Comparison of ENCODE assay signal across 12 cellular contexts in genomic region chr3:58429657-58430056, GRCh38. TPM values are rescaled to one million over a fixed set of nuclear protein-coding genes. Genes with fewer than 3 reads are reported as not detected.
A peak's percentile ranks its signal among the peaks of the same experiment; 100 is the strongest.
DNase-seq lines count a peak whose midpoint lies in the region; ATAC-seq lines count a peak whose summit lies in the region.
"Had no signal": no experiment of that assay in that cellular context is flagged by ENCODE, and none has a peak within 500 bp of the region (broad histone marks: within the 10 kb centered on the region; RNA-seq: fewer than 3 reads in every experiment).

No MANE protein-coding gene starts in this region.

- DNase-seq in memory B cell (ENCODE audit: low spot score in 2 of 2), result no peak
- no peak for DNase-seq in NCI-H1930 (lab: John Stamatoyannopoulos, UW)
- DNase-seq in immature natural killer cell, result no peak
- DNase-seq in SKM-1 (lab: John Stamatoyannopoulos, UW; ENCODE audit: unreplicated experiment), result no peak
- DNase-seq: activated B cell treated with CpG ODN at 0.5 μM for 24 hours, DMS153 had no signal

- H3K27me3 Mint-ChIP-seq in memory B cell (no peaks in the 10 kb centered on the region), immature natural killer cell (ENCODE audit: low read depth in 3 of 3) (peaks cover 3 to 5% (median 5%) of the 10 kb centered on the region in 3 donors)
- H3K27me3 Mint-ChIP-seq: activated B cell treated with CpG ODN at 0.5 μM for 24 hours; stimulated activated naive CD8-positive, alpha-beta T cell treated with anti-CD3 and anti-CD28 coated beads, Interleukin-15, Interleukin-2, amounts not matched to agents 100 ng/mL and 50 ng/mL, for 24 hours had no signal

- H3K9me3 Mint-ChIP-seq in memory B cell (no peaks in the 10 kb centered on the region), immature natural killer cell (no peaks in the 10 kb centered on the region)
- H3K9me3 Mint-ChIP-seq: activated B cell treated with CpG ODN at 0.5 μM for 24 hours; nephron; stimulated activated naive CD8-positive, alpha-beta T cell treated with anti-CD3 and anti-CD28 coated beads, Interleukin-15, Interleukin-2, amounts not matched to agents 100 ng/mL and 50 ng/mL, for 24 hours had no signal

- H3K36me3 Mint-ChIP-seq in memory B cell (peaks cover 15% of the 10 kb centered on the region), immature natural killer cell (peaks cover 14 to 33% (median 19%) of the 10 kb centered on the region in 3 donors)

- H3K27ac Mint-ChIP-seq in memory B cell (peak overlapping the region; percentile 20), immature natural killer cell (no peak overlapping the region)
- H3K27ac Mint-ChIP-seq: activated B cell treated with CpG ODN at 0.5 μM for 24 hours, nephron had no signal

- ATAC-seq in GM18873 (IDR thresholded peaks at IDR 0.05; ENCODE audit: low FRiP score, unreplicated experiment) (peak; percentile 44), GM21723 (IDR thresholded peaks at IDR 0.05; ENCODE audit: unreplicated experiment) (peak; percentile 71), HG03442 (IDR thresholded peaks at IDR 0.05; ENCODE audit: unreplicated experiment) (peak; percentile 41), memory B cell (ENCODE audit: low read depth) (no peak), HG03342 (IDR thresholded peaks at IDR 0.05; ENCODE audit: unreplicated experiment) (no peak)

- no peak overlapping the region for H3K4me3 Mint-ChIP-seq in memory B cell
- no peak overlapping the region for H3K4me3 Mint-ChIP-seq in immature natural killer cell
- H3K4me3 Mint-ChIP-seq: activated B cell treated with CpG ODN at 0.5 μM for 24 hours; nephron; stimulated activated naive CD8-positive, alpha-beta T cell treated with anti-CD3 and anti-CD28 coated beads, Interleukin-15, Interleukin-2, amounts not matched to agents 100 ng/mL and 50 ng/mL, for 24 hours had no signal

- peaks cover 19% of the 10 kb centered on the region for H3K4me1 Mint-ChIP-seq in memory B cell
- peaks cover 24 to 28% of the 10 kb centered on the region in 2 donors for H3K4me1 Mint-ChIP-seq in immature natural killer cell

RNA-seq across cellular contexts. Expression of gene PDHB, which starts 4.0 kb away (rescaled TPM):
- 100 to 1,000 TPM; 101 to 248 (median 113) TPM for polyA plus RNA-seq in immature natural killer cell

Comparison
In these comparisons a context has a peak if more than half of its experiments do, and no peak if none do; other contexts are left out.
1. ATAC-seq: peak in GM18873 (single experiment), GM21723 (single experiment) and HG03442 (single experiment); none in memory B cell (single experiment) and HG03342 (single experiment).